Comparison of ENCODE assay signal across 8 cellular contexts in the genomic region with DNA sequence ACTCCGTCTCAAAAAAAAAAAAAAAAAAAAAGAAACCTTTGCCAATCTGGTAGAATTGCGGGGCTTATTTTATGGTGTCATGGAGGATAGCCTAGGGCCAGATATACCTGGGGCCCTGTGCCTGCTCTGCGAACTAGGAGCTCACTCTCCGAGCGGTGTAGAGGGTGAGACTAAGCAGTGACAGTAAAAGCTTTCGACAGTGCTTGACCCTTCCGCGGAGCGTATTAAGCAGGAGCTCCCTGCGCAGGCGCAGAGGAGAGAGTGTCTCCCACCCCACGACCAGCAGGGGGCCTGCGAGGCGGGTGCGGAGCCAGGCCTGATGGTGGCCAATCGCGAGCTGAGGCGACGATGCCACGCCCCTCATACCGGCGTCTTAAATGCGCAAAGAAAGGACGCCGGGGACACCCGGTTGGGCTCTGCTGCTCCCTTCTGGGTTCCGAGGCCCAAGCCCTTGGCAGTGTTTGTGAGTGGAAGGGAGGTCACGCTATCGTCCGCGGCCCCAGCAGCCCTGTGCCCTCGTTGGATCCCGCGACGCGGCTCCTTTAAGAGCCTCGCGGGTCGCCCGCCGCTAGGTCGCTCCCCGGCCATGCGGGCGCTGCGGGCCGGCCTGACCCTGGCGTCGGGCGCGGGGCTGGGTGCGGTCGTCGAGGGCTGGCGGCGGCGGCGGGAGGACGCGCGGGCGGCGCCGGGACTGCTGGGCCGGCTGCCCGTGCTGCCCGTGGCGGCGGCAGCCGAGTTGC. TPM values are rescaled to one million over a fixed set of nuclear protein-coding genes. Genes with fewer than 3 reads are reported as not detected.
DNase-seq lines count a peak whose midpoint lies in the region; ATAC-seq and TF ChIP-seq lines count a peak whose summit lies in the region.

A gene (plus strand): TSS at position 402 of the 740 bp plus-strand sequence. CDS start 185 bp downstream, at position 587.

- H3K4me1 Mint-ChIP-seq in T-helper 2 cell treated with Interferon-gamma antibody and Interleukin-4, amounts not matched to agents 5 μg/mL and 100 μg/mL, for 36 hours (ENCODE audit: low read depth), result peaks cover 8% of the 10 kb centered on the region

- H3K27ac ChIP-seq in ascending aorta (peak within 1 kb of the TSS; percentile 80 to 84), right cardiac atrium (ENCODE audit: low read length) (peak within 1 kb of the TSS; percentile 85), uterus (peak within 1 kb of the TSS; percentile 66 to 79)

- H3K27me3 ChIP-seq in ascending aorta (no peaks in the 10 kb centered on the region), right cardiac atrium (ENCODE audit: control insufficient read depth, insufficient read depth) (no peaks in the 10 kb centered on the region), uterus (no peaks in the 10 kb centered on the region)

- H3K4me1 ChIP-seq in ascending aorta, result peaks cover 3 to 6% of the 10 kb centered on the region in 2 donors
- H3K4me1 ChIP-seq in right cardiac atrium (ENCODE audit: control insufficient read depth, insufficient read depth, low read length), result peaks cover 8% of the 10 kb centered on the region
- H3K4me1 ChIP-seq in uterus, result peaks cover 0 to 4% of the 10 kb centered on the region in 2 donors

- peak; percentile 98 for DNase-seq in NCI-H1930 (lab: John Stamatoyannopoulos, UW)
- peak; percentile 99 for DNase-seq in T-helper 2 cell treated with Interferon-gamma antibody and Interleukin-4, amounts not matched to agents 5 μg/mL and 100 μg/mL, for 36 hours (ENCODE audit: low spot score)
- DNase-seq in ascending aorta (ENCODE audit: low spot score in 2 of 2), result peak; percentile 91 to 99
- peak; percentile 98 to 99 (median 99) for DNase-seq in right cardiac atrium
- DNase-seq in pulmonary artery endothelial cell (ENCODE audit: low read depth, low spot score), result peak; percentile 85
- DNase-seq in uterus, result peak; percentile 96 to 98

- H3K27me3 Mint-ChIP-seq in T-helper 2 cell treated with Interferon-gamma antibody and Interleukin-4, amounts not matched to agents 5 μg/mL and 100 μg/mL, for 36 hours (ENCODE audit: low read depth), result no peaks in the 10 kb centered on the region

- under 1% methylated on average over 70 of the region's 70 CpGs for WGBS in right cardiac atrium

- H3K36me3 ChIP-seq in ascending aorta (peaks cover 18 to 20% of the 10 kb centered on the region in 2 donors), uterus (no peaks in the 10 kb centered on the region)

- peak; percentile 61 to 93 for TF ChIP-seq POLR2A in uterus (IDR thresholded peaks at IDR 0.05)

- ATAC-seq in GM18499 (IDR thresholded peaks at IDR 0.05; ENCODE audit: insufficient read depth, unreplicated experiment), result peak; percentile 70
- peak; percentile 82 for ATAC-seq in HG02943 (IDR thresholded peaks at IDR 0.05; ENCODE audit: low read depth, unreplicated experiment)
- ATAC-seq in right cardiac atrium, result peak; percentile 93 to 94

- H3K4me3 ChIP-seq in ascending aorta (peak within 1 kb of the TSS; percentile 48 to 97), right cardiac atrium (ENCODE audit: low read length) (peak within 1 kb of the TSS; percentile 47), uterus (peak within 1 kb of the TSS; percentile 51 to 66)

- peak within 1 kb of the TSS; percentile 76 for H3K27ac Mint-ChIP-seq in T-helper 2 cell treated with Interferon-gamma antibody and Interleukin-4, amounts not matched to agents 5 μg/mL and 100 μg/mL, for 36 hours

- intact Hi-C loops in ascending aorta (cut with DNase I) (loop anchor here (1.0 to 2.0 kb wide), 2 partner anchors 11 to 31 kb away; a partner anchor contains a TSS), right cardiac atrium (cut with DNase I) (no loop called here), uterus (cut with DNase I; ENCODE audit: low total_unique reads) (no loop called here)

- peaks cover 13% of the 10 kb centered on the region for H3K36me3 Mint-ChIP-seq in T-helper 2 cell treated with Interferon-gamma antibody and Interleukin-4, amounts not matched to agents 5 μg/mL and 100 μg/mL, for 36 hours (ENCODE audit: low read depth)

- no peaks in the 10 kb centered on the region for H3K9me3 ChIP-seq in ascending aorta
- H3K9me3 ChIP-seq in right cardiac atrium (ENCODE audit: control insufficient read depth, low read length), result no peaks in the 10 kb centered on the region
- no peaks in the 10 kb centered on the region for H3K9me3 ChIP-seq in uterus

- no peaks in the 10 kb centered on the region for H3K9me3 Mint-ChIP-seq in T-helper 2 cell treated with Interferon-gamma antibody and Interleukin-4, amounts not matched to agents 5 μg/mL and 100 μg/mL, for 36 hours

- TF ChIP-seq CTCF in ascending aorta (IDR thresholded peaks at IDR 0.05) (peak; percentile 94 to 99 (median 98)), uterus (IDR thresholded peaks at IDR 0.05) (peak; percentile 91 to 99 (median 98))

- peak within 1 kb of the TSS; percentile 86 for H3K4me3 Mint-ChIP-seq in T-helper 2 cell treated with Interferon-gamma antibody and Interleukin-4, amounts not matched to agents 5 μg/mL and 100 μg/mL, for 36 hours

RNA-seq across cellular contexts. Expression of the gene that starts here (rescaled TPM):
- total RNA-seq in ascending aorta, result 59.4 TPM
- 10 to 100 TPM; 42.9 to 70.5 (median 56.6) TPM for total RNA-seq in right cardiac atrium
- 64.5 TPM for polyA plus RNA-seq in right cardiac atrium
- 29.1 and 37.5 TPM in 2 replicates for total RNA-seq in pulmonary artery endothelial cell
- total RNA-seq in uterus, result 10 to 100 TPM in 2 of 4 donors, 1 to 10 TPM in 2; 2.1 to 22.0 (median 9.1) TPM

Comparison
In these comparisons a context has a peak if more than half of its experiments do, and no peak if none do; other contexts are left out.
1. Peak in every context shown above with its lines: DNase-seq, ATAC-seq, H3K4me3 ChIP-seq and H3K27ac ChIP-seq.